8 cellular contexts compared by ENCODE assay signal in the genomic region with DNA sequence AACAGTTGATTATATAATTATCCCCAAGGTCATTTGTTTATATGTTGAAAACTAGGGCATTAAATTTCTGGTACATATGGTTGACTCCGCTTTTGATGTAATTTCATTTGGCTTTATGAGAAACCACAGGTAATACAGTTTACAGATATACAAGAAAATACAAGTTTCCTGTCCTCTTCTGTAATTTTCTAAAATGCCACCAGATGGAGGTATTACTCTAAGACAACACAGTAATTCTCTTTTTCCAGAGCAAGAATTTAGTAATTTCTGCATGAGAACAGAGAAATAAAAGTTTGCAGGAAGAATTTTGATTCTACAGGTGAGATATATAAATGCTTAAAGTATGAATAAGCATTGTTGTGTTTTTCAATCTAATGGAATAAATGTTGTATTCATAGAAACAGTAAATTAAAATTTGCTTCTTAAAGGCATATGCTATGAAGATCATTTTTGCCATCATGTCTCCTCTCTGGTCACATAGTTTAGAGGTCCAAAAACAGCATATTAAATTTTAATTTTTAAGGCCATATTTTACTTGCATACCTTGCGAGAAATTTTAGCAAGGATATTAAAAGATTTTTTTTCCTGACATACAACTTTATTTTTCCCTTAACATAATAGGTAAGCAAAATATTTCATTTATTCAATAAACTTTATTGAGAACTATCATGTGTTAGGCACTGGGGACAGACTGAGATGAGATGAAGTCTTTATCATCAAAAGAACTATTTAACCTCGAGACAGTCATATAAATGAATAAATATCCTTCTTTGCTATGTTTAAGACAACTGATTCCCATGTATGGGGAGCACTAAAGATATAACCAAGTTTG. TPM values are rescaled to one million over a fixed set of nuclear protein-coding genes. Genes with fewer than 3 reads are reported as not detected.
A peak's percentile ranks its signal among the peaks of the same experiment; 100 is the strongest.
DNase-seq lines count a peak whose midpoint lies in the region; ATAC-seq and TF ChIP-seq lines count a peak whose summit lies in the region.

No MANE protein-coding gene starts in this region.

- DNase-seq in activated naive CD8-positive, alpha-beta T cell treated with anti-CD3 and anti-CD28 coated beads, Interleukin-2, amount 50 U/mL, for 24 hours = no peak
- DNase-seq in dorsolateral prefrontal cortex = no peak
- DNase-seq in naive thymus-derived CD8-positive, alpha-beta T cell = peak in 3 of 10 donors; percentile 71 to 73 (median 71)
- DNase-seq in NCI-H1930 (lab: John Stamatoyannopoulos, UW) = no peak
- no peak for DNase-seq in activated T-cell treated with anti-CD3 and anti-CD28 coated beads, Interleukin-2, amount 50 U/mL, for 1 hour

- H3K9me3 Mint-ChIP-seq in activated naive CD8-positive, alpha-beta T cell (ENCODE audit: low read depth) = no peaks in the 10 kb centered on the region
- H3K9me3 Mint-ChIP-seq in activated naive CD8-positive, alpha-beta T cell treated with anti-CD3 and anti-CD28 coated beads, Interleukin-2, amount 50 U/mL, for 24 hours = no peaks in the 10 kb centered on the region
- no peaks in the 10 kb centered on the region for H3K9me3 Mint-ChIP-seq in naive thymus-derived CD8-positive, alpha-beta T cell

- peak; percentile 70 for TF ChIP-seq CTCF in OCI-LY1 (IDR thresholded peaks at IDR 0.05; ENCODE audit: low read length)
- TF ChIP-seq CTCF in dorsolateral prefrontal cortex (IDR thresholded peaks at IDR 0.05 in 54 of 56, conservative IDR thresholded peaks at IDR 0.05 in 2 of 56; ENCODE audit: low read depth in 1 of 56, partially characterized antibody in 56 of 56) = peak; percentile 67 to 97 (median 84)

- H3K36me3 ChIP-seq in OCI-LY1 (ENCODE audit: insufficient read depth, low read length) = peaks cover 41% of the 10 kb centered on the region

- H3K27me3 ChIP-seq in OCI-LY1 (ENCODE audit: insufficient read depth, low read length) (no peaks in the 10 kb centered on the region), dorsolateral prefrontal cortex (no peaks in the 10 kb centered on the region)

- no peaks in the 10 kb centered on the region for H3K27me3 Mint-ChIP-seq in activated naive CD8-positive, alpha-beta T cell
- H3K27me3 Mint-ChIP-seq in activated naive CD8-positive, alpha-beta T cell treated with anti-CD3 and anti-CD28 coated beads, Interleukin-2, amount 50 U/mL, for 24 hours = no peaks in the 10 kb centered on the region
- no peaks in the 10 kb centered on the region for H3K27me3 Mint-ChIP-seq in naive thymus-derived CD8-positive, alpha-beta T cell

- peaks cover 2% of the 10 kb centered on the region for H3K36me3 Mint-ChIP-seq in activated naive CD8-positive, alpha-beta T cell
- peaks cover 32% of the 10 kb centered on the region for H3K36me3 Mint-ChIP-seq in activated naive CD8-positive, alpha-beta T cell treated with anti-CD3 and anti-CD28 coated beads, Interleukin-2, amount 50 U/mL, for 24 hours (ENCODE audit: low read depth)
- H3K36me3 Mint-ChIP-seq in naive thymus-derived CD8-positive, alpha-beta T cell = peaks cover 4 to 53% (median 15%) of the 10 kb centered on the region in 3 donors

- no peak for ATAC-seq in activated naive CD8-positive, alpha-beta T cell treated with anti-CD3 and anti-CD28 coated beads, Interleukin-2, amount 50 U/mL, for 24 hours
- peak; percentile 47 for ATAC-seq in HG02678 (IDR thresholded peaks at IDR 0.05; ENCODE audit: unreplicated experiment)
- peak; percentile 61 to 65 for ATAC-seq in naive thymus-derived CD8-positive, alpha-beta T cell

- H3K27ac Mint-ChIP-seq in activated naive CD8-positive, alpha-beta T cell = peak overlapping the region; percentile 82
- no peak overlapping the region for H3K27ac Mint-ChIP-seq in activated naive CD8-positive, alpha-beta T cell treated with anti-CD3 and anti-CD28 coated beads, Interleukin-2, amount 50 U/mL, for 24 hours
- H3K27ac Mint-ChIP-seq in naive thymus-derived CD8-positive, alpha-beta T cell = peak overlapping the region in 6 of 10 donors; percentile 12 to 73 (median 31)

- no peak overlapping the region for H3K27ac ChIP-seq in OCI-LY1 (ENCODE audit: low read depth, low read length, poor library complexity, severe bottlenecking)
- H3K27ac ChIP-seq in dorsolateral prefrontal cortex = peak overlapping the region in 1 of 59 donors; percentile 18

- POLR2A ChIA-PET in naive thymus-derived CD8-positive, alpha-beta T cell (lab: Charles Lee) = interaction anchor here (2.4 kb wide), 1 partner anchor 23 kb away, joined by 11 read pairs; a partner anchor contains a TSS

- intact Hi-C loops in dorsolateral prefrontal cortex (cut with DNase I) = loop anchor here (1.0 to 5.0 kb wide), 2 partner anchors 126 to 127 kb away; no protein-coding TSS in a partner anchor

- H3K9me2 ChIP-seq in OCI-LY1 (ENCODE audit: low read depth, low read length) = no peaks in the 10 kb centered on the region

- H3K79me2 ChIP-seq in OCI-LY1 (ENCODE audit: insufficient read depth, low read length) = peaks cover 9% of the 10 kb centered on the region

- H4K20me1 ChIP-seq in OCI-LY1 (ENCODE audit: insufficient read depth, low read length) = no peaks in the 10 kb centered on the region

- H3K9me3 ChIP-seq in OCI-LY1 (ENCODE audit: low read length) = no peaks in the 10 kb centered on the region

- H3F3A ChIP-seq in OCI-LY1 (ENCODE audit: insufficient read depth, low read length) = 0 out of 2 replicates have a peak, but pooled peaks cover 3% of the 10 kb centered on the region

- no peaks in the 10 kb centered on the region for H3K4me1 ChIP-seq in OCI-LY1 (ENCODE audit: insufficient read depth, low read length, severe bottlenecking)

- H3K4me3 ChIP-seq in OCI-LY1 (ENCODE audit: low read depth, low read length, poor library complexity, severe bottlenecking) (no peak overlapping the region), dorsolateral prefrontal cortex (no peak overlapping the region)

- H3K4me3 Mint-ChIP-seq in activated naive CD8-positive, alpha-beta T cell = peak overlapping the region; percentile 23
- H3K4me3 Mint-ChIP-seq in activated naive CD8-positive, alpha-beta T cell treated with anti-CD3 and anti-CD28 coated beads, Interleukin-2, amount 50 U/mL, for 24 hours = no peak overlapping the region
- H3K4me3 Mint-ChIP-seq in naive thymus-derived CD8-positive, alpha-beta T cell = no peak overlapping the region

- no peak overlapping the region for H3K4me2 ChIP-seq in OCI-LY1 (ENCODE audit: low read length)

- no peak overlapping the region for H3K9ac ChIP-seq in OCI-LY1 (ENCODE audit: low read length)

- peaks cover 66% of the 10 kb centered on the region for H3K4me1 Mint-ChIP-seq in activated naive CD8-positive, alpha-beta T cell (ENCODE audit: low read depth)
- peaks cover 61% of the 10 kb centered on the region for H3K4me1 Mint-ChIP-seq in activated naive CD8-positive, alpha-beta T cell treated with anti-CD3 and anti-CD28 coated beads, Interleukin-2, amount 50 U/mL, for 24 hours
- H3K4me1 Mint-ChIP-seq in naive thymus-derived CD8-positive, alpha-beta T cell = peaks cover 15 to 57% (median 43%) of the 10 kb centered on the region in 4 donors

- no peak overlapping the region for H2AFZ ChIP-seq in OCI-LY1 (ENCODE audit: low read length)

RNA-seq across cellular contexts. Expression of a gene that starts 22.7 kb away (rescaled TPM):
- 10 to 100 TPM; 19.6 to 53.4 (median 28.9) TPM for total RNA-seq in dorsolateral prefrontal cortex
- 10 to 100 TPM; 89.2 to 97.5 TPM for total RNA-seq in naive thymus-derived CD8-positive, alpha-beta T cell
- polyA plus RNA-seq in naive thymus-derived CD8-positive, alpha-beta T cell = 1 to 10 TPM; 8.6 to 9.4 (median 9.0) TPM
